In genomic region chr12:27838543-27838942, GRCh38 we compare ENCODE assay signal across 16 cellular contexts. TPM values are rescaled to one million over a fixed set of nuclear protein-coding genes. Genes with fewer than 3 reads are reported as not detected.
DNase-seq lines count a peak whose midpoint lies in the region; ATAC-seq and TF ChIP-seq lines count a peak whose summit lies in the region.
"Had no signal": no experiment of that assay in that cellular context is flagged by ENCODE, and none has a peak within 500 bp of the region (broad histone marks: within the 10 kb centered on the region; RNA-seq: fewer than 3 reads in every experiment).

No MANE protein-coding gene starts in this region.

- no peak for ATAC-seq in SK-N-SH treated with all-trans-retinoic acid at 6 μM for 48 hours
- no peak for ATAC-seq in HG02885 (IDR thresholded peaks at IDR 0.05; ENCODE audit: poor library complexity, unreplicated experiment)
- ATAC-seq in GM18505 (IDR thresholded peaks at IDR 0.05; ENCODE audit: unreplicated experiment), result no peak
- no peak for ATAC-seq in GM18861 (IDR thresholded peaks at IDR 0.05; ENCODE audit: unreplicated experiment)
- ATAC-seq: CD8-positive, alpha-beta T cell had no signal

- H3K27ac ChIP-seq in SK-N-SH (ENCODE audit: low read depth in 2 of 2, low read length in 1 of 2), result no peak overlapping the region
- H3K27ac ChIP-seq: 22Rv1, GM23248 had no signal

- 36% methylated on average over 1 of the region's 1 CpG for WGBS in SK-N-SH (ENCODE audit: low lambda C conversion rate)

- TF ChIP-seq CTCF in SK-N-SH (IDR thresholded peaks at IDR 0.05), result no peak

- TF ChIP-seq RAD21 in SK-N-SH (IDR thresholded peaks at IDR 0.05; ENCODE audit: low read length), result no peak

- CTCF ChIA-PET in SK-N-SH (lab: Yijun Ruan, JAX), result interaction anchor here (1.3 kb wide), 1 partner anchor 18 kb away, joined by 5 read pairs; no protein-coding TSS in a partner anchor

- H3K9me2 ChIP-seq in SK-N-SH, result no peaks in the 10 kb centered on the region

- 0 out of 2 replicates have a peak, but pooled peaks cover 6% of the 10 kb centered on the region for H3K9me3 ChIP-seq in SK-N-SH

- H3K4me2 ChIP-seq in SK-N-SH, result no peak overlapping the region

- no peak for TF ChIP-seq POLR2A in GM18505 (IDR thresholded peaks at IDR 0.05; ENCODE audit: borderline replicate concordance, extremely low read depth, insufficient read depth, insufficient read length)

- no peaks in the 10 kb centered on the region for H3K36me3 ChIP-seq in SK-N-SH (replicated peaks in 1 of 2; ENCODE audit: control insufficient read depth in 1 of 2, insufficient read depth in 2 of 2, low read length in 1 of 2)

- DNase-seq in SK-N-SH, result no peak
- peak; percentile 10 for DNase-seq in globus pallidus (ENCODE audit: low spot score)
- DNase-seq in pons (ENCODE audit: low spot score), result peak; percentile 29
- DNase-seq in stimulated activated CD4-positive, alpha-beta T cell treated with anti-CD3 and anti-CD28 coated beads, Interleukin-12 subunit alpha, Interleukin-12 subunit beta, amount 100 ng/mL, for 4 hours, result no peak
- DNase-seq: CD8-positive, alpha-beta T cell; DMS53; GF-D8; GM23248; H7 had no signal

- no peaks in the 10 kb centered on the region for H4K20me1 ChIP-seq in SK-N-SH (ENCODE audit: insufficient read depth)

- H3K9ac ChIP-seq in SK-N-SH, result no peak overlapping the region
- H3K9ac ChIP-seq: GM23248 had no signal

- H3K79me2 ChIP-seq in SK-N-SH (ENCODE audit: insufficient read depth), result no peaks in the 10 kb centered on the region

- H2AFZ ChIP-seq in SK-N-SH (ENCODE audit: low read depth), result peak overlapping the region; percentile 38; the same call in 1 of the 2 replicates
- H2AFZ ChIP-seq: GM23248 had no signal

- no peaks in the 10 kb centered on the region for H3F3A ChIP-seq in SK-N-SH (replicated peaks; ENCODE audit: insufficient read depth)

- no peaks in the 10 kb centered on the region for H3K27me3 ChIP-seq in SK-N-SH (ENCODE audit: insufficient read depth)

- H3K4me3 ChIP-seq in SK-N-SH (ENCODE audit: low read depth in 2 of 2, low read length in 1 of 2), result no peak overlapping the region
- H3K4me3 ChIP-seq: GM23248 had no signal

- H3K4me1 ChIP-seq in SK-N-SH (ENCODE audit: control insufficient read depth in 1 of 2, insufficient read depth in 2 of 2, low read depth in 1 of 2, low read length in 1 of 2), result peaks cover 0 to 8% of the 10 kb centered on the region in 2 experiments; a peak in 1 of 4 replicates

- TF ChIP-seq EP300 in SK-N-SH (IDR thresholded peaks at IDR 0.05; ENCODE audit: borderline replicate concordance in 1 of 2, low read depth in 1 of 2, low read length in 1 of 2), result no peak

- POLR2A ChIA-PET in SK-N-SH (lab: Yijun Ruan, JAX), result no interaction called here

TF ChIP-seq in SK-N-SH, 30 proteins besides CTCF, POLR2A, EP300 and RAD21 (continues in another document):
- no peak for TF ChIP-seq RXRA (IDR thresholded peaks at IDR 0.05; ENCODE audit: borderline replicate concordance, low read depth)
- TF ChIP-seq SIN3A (IDR thresholded peaks at IDR 0.05; ENCODE audit: borderline replicate concordance, low read depth, low read length), result no peak
- TF ChIP-seq ELF1 (IDR thresholded peaks at IDR 0.05), result no peak
- TF ChIP-seq USF2 (IDR thresholded peaks at IDR 0.05; ENCODE audit: borderline replicate concordance, low read depth, low read length), result no peak
- TF ChIP-seq RCOR1 (IDR thresholded peaks at IDR 0.05; ENCODE audit: low read length), result no peak
- no peak for TF ChIP-seq GABPA (IDR thresholded peaks at IDR 0.05; ENCODE audit: low read depth)
- no peak for TF ChIP-seq POLR2AphosphoS5 (IDR thresholded peaks at IDR 0.05; ENCODE audit: low read depth, low read length)
- TF ChIP-seq TAF1 (IDR thresholded peaks at IDR 0.05; ENCODE audit: borderline replicate concordance, low read depth, low read length), result no peak
- TF ChIP-seq MAX (IDR thresholded peaks at IDR 0.05; ENCODE audit: low read depth), result no peak
- no peak for TF ChIP-seq JUND (IDR thresholded peaks at IDR 0.05)
- no peak for TF ChIP-seq GATA2 (CRISPR knock-in tag; IDR thresholded peaks at IDR 0.05)
- TF ChIP-seq FOXM1 (IDR thresholded peaks at IDR 0.05; ENCODE audit: low read depth), result no peak
- no peak for TF ChIP-seq RFX5 (IDR thresholded peaks at IDR 0.05; ENCODE audit: low read length)

TF ChIP-seq in SK-N-SH treated with all-trans-retinoic acid at 6 μM for 48 hours, 23 proteins besides CTCF, POLR2A, EP300 and RAD21:
- TF ChIP-seq ISL1 (CRISPR knock-in tag; IDR thresholded peaks at IDR 0.05), result no peak
- TF ChIP-seq CSRNP3 (CRISPR knock-in tag; IDR thresholded peaks at IDR 0.05), result no peak
- no peak for TF ChIP-seq CSDC2 (CRISPR knock-in tag; IDR thresholded peaks at IDR 0.05)
- no peak for TF ChIP-seq BACH2 (CRISPR knock-in tag; IDR thresholded peaks at IDR 0.05; ENCODE audit: borderline replicate concordance)
- no peak for TF ChIP-seq POU6F1 (CRISPR knock-in tag; IDR thresholded peaks at IDR 0.05; ENCODE audit: borderline replicate concordance, low read depth)
- TF ChIP-seq ARNTL (CRISPR knock-in tag; IDR thresholded peaks at IDR 0.05; ENCODE audit: borderline replicate concordance, low read depth), result no peak
- no peak for TF ChIP-seq PPARA (CRISPR knock-in tag; IDR thresholded peaks at IDR 0.05; ENCODE audit: borderline replicate concordance)
- no peak for TF ChIP-seq ZNF70 (CRISPR knock-in tag; IDR thresholded peaks at IDR 0.05)
- TF ChIP-seq TOX (CRISPR knock-in tag; IDR thresholded peaks at IDR 0.05; ENCODE audit: borderline replicate concordance), result no peak
- no peak for TF ChIP-seq ESRRG (CRISPR knock-in tag; IDR thresholded peaks at IDR 0.05)
- no peak for TF ChIP-seq GLIS3 (CRISPR knock-in tag; IDR thresholded peaks at IDR 0.05)
- TF ChIP-seq SNAI2 (CRISPR knock-in tag; IDR thresholded peaks at IDR 0.05), result no peak
TF ChIP-seq in SK-N-SH treated with all-trans-retinoic acid at 6 μM for 48 hours: peak in this region for 0.

RNA-seq across cellular contexts. Expression of gene MANSC4, which starts 58.5 kb away (rescaled TPM):
- not detected in 2 replicates for polyA plus RNA-seq in SK-N-SH (2012; rRNA removed)
- 0.04 and 0.07 TPM in 2 replicates for polyA plus RNA-seq in SK-N-SH (2012; cell fraction: cytosol; rRNA removed)
- 0.08 TPM in 1 of 2 replicates, not detected in the other for polyA plus RNA-seq in SK-N-SH (2012; cell fraction: nucleus; rRNA removed)
- polyA plus RNA-seq: BJ, CD14-positive monocyte, GM23248 had no signal

RNA-seq across cellular contexts. Expression of gene KLHL42, which starts 58.5 kb away (rescaled TPM):
- polyA plus RNA-seq in SK-N-SH (2012; rRNA removed), result 11.7 and 18.5 TPM in 2 replicates
- 8.4 and 9.8 TPM in 2 replicates for polyA plus RNA-seq in SK-N-SH (2012; cell fraction: cytosol; rRNA removed)
- polyA plus RNA-seq in SK-N-SH (2012; cell fraction: nucleus; rRNA removed), result 30.6 and 33.5 TPM in 2 replicates

Comparison
In these comparisons a context has a peak if more than half of its experiments do, and no peak if none do; other contexts are left out.
1. DNase-seq: peak in globus pallidus (single experiment) and pons (single experiment); none in SK-N-SH (single experiment) and stimulated activated CD4-positive, alpha-beta T cell treated with anti-CD3 and anti-CD28 coated beads, Interleukin-12 subunit alpha, Interleukin-12 subunit beta, amount 100 ng/mL, for 4 hours (single experiment).